Comparison of ENCODE assay signal across 8 cellular contexts in the genomic region with DNA sequence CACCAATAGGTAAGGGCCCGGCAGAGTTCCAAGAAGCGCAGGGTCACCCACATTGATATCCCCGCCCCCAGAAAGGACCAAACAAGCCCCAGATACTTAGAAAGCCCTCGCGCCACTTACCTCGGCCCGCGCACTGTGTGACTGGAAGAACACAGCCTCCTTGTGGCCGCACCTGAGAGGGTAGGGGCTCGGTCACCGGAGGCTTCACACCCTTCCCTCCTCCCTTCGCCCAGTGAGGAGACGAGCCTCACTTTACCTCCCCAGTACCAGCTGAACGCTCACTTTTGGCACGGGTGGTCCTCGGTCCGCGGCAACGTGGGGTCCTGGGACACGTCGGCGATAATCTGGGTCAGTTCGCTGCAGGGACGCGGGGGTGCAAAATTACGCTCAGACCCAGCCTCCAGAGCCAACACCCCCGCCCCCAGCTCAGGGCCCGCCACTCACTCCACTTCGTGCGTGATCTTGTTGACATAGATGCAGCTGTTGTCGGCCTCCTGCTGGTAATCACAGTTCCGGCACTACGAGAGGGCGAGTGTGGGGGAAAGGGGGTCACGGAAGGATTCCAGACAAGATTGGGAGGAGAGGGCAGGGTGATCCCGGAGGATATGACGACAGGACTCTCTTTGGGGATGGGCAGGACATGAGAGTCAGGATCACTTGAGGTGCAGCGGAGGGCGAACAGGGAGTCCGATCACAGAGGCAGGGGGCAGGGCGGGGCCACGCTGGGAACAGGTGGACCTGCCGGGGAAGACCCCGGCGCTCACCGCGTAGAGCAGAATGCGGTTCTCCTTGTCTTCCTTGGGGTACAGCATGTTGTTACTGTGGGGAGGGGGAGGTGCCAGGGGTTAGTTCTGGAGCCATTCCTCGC. TPM values are rescaled to one million over a fixed set of nuclear protein-coding genes. Genes with fewer than 3 reads are reported as not detected.
A peak's percentile ranks its signal among the peaks of the same experiment; 100 is the strongest.
DNase-seq lines count a peak whose midpoint lies in the region; ATAC-seq and TF ChIP-seq lines count a peak whose summit lies in the region.

No MANE protein-coding gene starts in this region.

- DNase-seq in GM12864 (ENCODE audit: low read depth) (no peak), NAMALWA (ENCODE audit: low spot score) (peak; percentile 41), right cardiac atrium (peak in 1 of 3 donors; percentile 74), retina (peak; percentile 19), NOMO-1 (lab: John Stamatoyannopoulos, UW; ENCODE audit: unreplicated experiment in 2 of 2) (no peak), UCSD-AML1 (lab: John Stamatoyannopoulos, UW; ENCODE audit: unreplicated experiment) (no peak)

- H3K4me1 Mint-ChIP-seq in activated naive CD8-positive, alpha-beta T cell (ENCODE audit: low read depth), result peaks cover 36% of the 10 kb centered on the region

- ATAC-seq in right cardiac atrium, result peak; percentile 0 to 9

- peak overlapping the region; percentile 98 for H3K4me3 Mint-ChIP-seq in activated naive CD8-positive, alpha-beta T cell

- H3K4me3 ChIP-seq in GM12864 (ENCODE audit: low read depth, low read length) (peak overlapping the region; percentile 69), right cardiac atrium (ENCODE audit: low read length) (peak overlapping the region; percentile 62)

- H3K9me3 Mint-ChIP-seq in activated naive CD8-positive, alpha-beta T cell (ENCODE audit: low read depth), result no peaks in the 10 kb centered on the region

- no peaks in the 10 kb centered on the region for H3K27me3 ChIP-seq in right cardiac atrium (ENCODE audit: control insufficient read depth, insufficient read depth)

- peak overlapping the region; percentile 96 for H3K27ac Mint-ChIP-seq in activated naive CD8-positive, alpha-beta T cell

- H3K4me1 ChIP-seq in right cardiac atrium (ENCODE audit: control insufficient read depth, insufficient read depth, low read length), result no peaks in the 10 kb centered on the region

- no peaks in the 10 kb centered on the region for H3K9me3 ChIP-seq in right cardiac atrium (ENCODE audit: control insufficient read depth, low read length)

- H3K27me3 Mint-ChIP-seq in activated naive CD8-positive, alpha-beta T cell, result no peaks in the 10 kb centered on the region

- peak; percentile 9; the same call in 1 of the 2 replicates for TF ChIP-seq CTCF in 22Rv1 (IDR thresholded peaks at IDR 0.05)
- TF ChIP-seq CTCF in GM12864 (IDR thresholded peaks at IDR 0.05; ENCODE audit: low read depth, low read length, missing control alignments), result peak; percentile 25

- intact Hi-C loops in right cardiac atrium (cut with DNase I), result loop anchor here in 2 of 4 donors (5.0 to 10.0 kb wide), 3 partner anchors 49 to 119 kb away; a partner anchor contains a TSS

- H3K27ac ChIP-seq in 22Rv1, result peak overlapping the region; percentile 86
- peak overlapping the region; percentile 61 for H3K27ac ChIP-seq in right cardiac atrium (ENCODE audit: low read length)

- WGBS in right cardiac atrium, result 10% methylated on average over 49 of the region's 49 CpGs

- peaks cover 6% of the 10 kb centered on the region for H3K36me3 Mint-ChIP-seq in activated naive CD8-positive, alpha-beta T cell

RNA-seq across cellular contexts. Expression of a gene that starts 0.5 kb away (rescaled TPM):
- total RNA-seq in right cardiac atrium, result 100 to 1,000 TPM in 3 of 4 donors, 10 to 100 TPM in 1; 96.6 to 140 (median 122) TPM
- polyA plus RNA-seq in right cardiac atrium, result 121 TPM

RNA-seq across cellular contexts. Expression of a gene that starts 1.1 kb away (rescaled TPM):
- 10 to 100 TPM; 76.8 to 99.7 (median 80.3) TPM for total RNA-seq in right cardiac atrium
- polyA plus RNA-seq in right cardiac atrium, result 101 TPM

RNA-seq across cellular contexts. Expression of a gene that starts 3.2 kb away (rescaled TPM):
- not detected for total RNA-seq in right cardiac atrium
- not detected for polyA plus RNA-seq in right cardiac atrium

RNA-seq across cellular contexts. Expression of a gene that starts 25.7 kb away (rescaled TPM):
- total RNA-seq in right cardiac atrium, result 100 to 1,000 TPM; 542 to 668 (median 632) TPM
- polyA plus RNA-seq in right cardiac atrium, result 726 TPM

RNA-seq across cellular contexts. Expression of a gene that starts 38.1 kb away (rescaled TPM):
- 1,000 to 10,000 TPM; 1,675 to 2,458 (median 2,091) TPM for total RNA-seq in right cardiac atrium
- 1,566 TPM for polyA plus RNA-seq in right cardiac atrium

Comparison
In these comparisons a context has a peak if more than half of its experiments do, and no peak if none do; other contexts are left out.
1. DNase-seq: peak in NAMALWA (single experiment) and retina (single experiment); none in GM12864 (single experiment), NOMO-1 (0 of 2) and UCSD-AML1 (single experiment).